In the genomic region with DNA sequence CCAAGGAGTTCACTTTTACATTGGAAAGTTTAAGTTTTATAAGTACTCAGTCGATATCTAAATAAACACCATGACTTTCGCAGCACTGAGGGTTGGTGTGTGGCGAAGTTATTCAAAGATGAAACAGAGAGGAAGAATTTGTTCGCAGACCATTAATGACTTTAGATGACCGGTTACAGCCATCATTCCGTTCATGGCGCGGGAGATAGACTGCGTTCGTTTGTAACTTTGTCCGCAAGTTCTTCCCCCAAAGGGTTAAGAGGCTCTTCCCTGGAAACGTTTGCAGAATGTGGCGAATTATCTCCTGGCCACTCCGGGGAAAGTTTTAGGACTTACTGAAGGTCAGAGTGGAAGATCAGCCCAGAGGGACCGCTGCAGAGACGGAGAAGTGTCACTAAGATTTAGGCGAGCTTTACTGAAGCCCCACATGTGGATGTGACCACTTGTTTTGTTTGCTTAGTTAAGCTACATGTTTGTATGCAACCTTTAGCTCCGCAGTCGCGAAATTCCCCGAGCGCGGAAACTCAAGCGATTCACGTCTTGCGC, we compare ENCODE assay signal across 10 cellular contexts. TPM values are rescaled to one million over a fixed set of nuclear protein-coding genes. Genes with fewer than 3 reads are reported as not detected.
DNase-seq lines count a peak whose midpoint lies in the region; ATAC-seq and TF ChIP-seq lines count a peak whose summit lies in the region.
"Had no signal": no experiment of that assay in that cellular context is flagged by ENCODE, and none has a peak within 500 bp of the region (broad histone marks: within the 10 kb centered on the region; RNA-seq: fewer than 3 reads in every experiment).

No MANE protein-coding gene starts in this region.

- CTCF ChIA-PET in PC-3 (lab: Charles Lee) = interaction anchor here (0.6 to 2.0 kb wide), 4 partner anchors 16 to 235 kb away, joined by 3 to 16 read pairs (median 8); no protein-coding TSS in a partner anchor

- H3K4me2 ChIP-seq in PC-3 (ENCODE audit: low read length) (peak overlapping the region; percentile 92), neural progenitor cell (peak overlapping the region; percentile 84)

- H3K4me3 Mint-ChIP-seq in neural progenitor cell = peak overlapping the region; percentile 81
- H3K4me3 Mint-ChIP-seq: activated naive CD8-positive, alpha-beta T cell treated with anti-CD3 and anti-CD28 coated beads, Interleukin-2, amount 50 U/mL, for 24 hours had no signal

- intact Hi-C loops in PC-3 (cut with micrococcal nuclease) (loop anchor here (1.0 to 10.0 kb wide), 6 partner anchors 14 to 496 kb away; a partner anchor contains a TSS), esophagus muscularis mucosa (cut with DNase I) (loop anchor here (1.0 to 5.0 kb wide), 3 partner anchors 153 to 368 kb away; no protein-coding TSS in a partner anchor), adrenal gland (cut with DNase I) (loop anchor here in 1 of 2 donors (5.0 kb wide), 1 partner anchor 233 kb away; no protein-coding TSS in a partner anchor)

- H3K36me3 ChIP-seq in PC-3 (ENCODE audit: low read depth, low read length) (no peaks in the 10 kb centered on the region), esophagus muscularis mucosa (no peaks in the 10 kb centered on the region), neural progenitor cell (no peaks in the 10 kb centered on the region), adrenal gland (replicated peaks in 1 of 2) (no peaks in the 10 kb centered on the region)
- H3K36me3 ChIP-seq: lower lobe of right lung had no signal

- TF ChIP-seq POLR2A in esophagus muscularis mucosa (IDR thresholded peaks at IDR 0.05; ENCODE audit: low read depth) = no peak
- TF ChIP-seq POLR2A in adrenal gland (IDR thresholded peaks at IDR 0.05) = no peak

- H3F3A ChIP-seq in PC-3 (ENCODE audit: low read length, unreplicated experiment) (no peaks in the 10 kb centered on the region), neural progenitor cell (ENCODE audit: low read depth) (peaks cover 28% of the 10 kb centered on the region)

- ATAC-seq in PC-3 = no peak
- ATAC-seq: activated naive CD8-positive, alpha-beta T cell treated with anti-CD3 and anti-CD28 coated beads, Interleukin-2, amount 50 U/mL, for 24 hours had no signal

- peak overlapping the region; percentile 68 for H3K4me3 ChIP-seq in PC-3 (ENCODE audit: low read length)
- peak overlapping the region; percentile 40 to 54 (median 42) for H3K4me3 ChIP-seq in esophagus muscularis mucosa
- H3K4me3 ChIP-seq in neural progenitor cell = peak overlapping the region; percentile 44
- peak overlapping the region in 1 of 4 donors; percentile 36 for H3K4me3 ChIP-seq in adrenal gland
- H3K4me3 ChIP-seq: lower lobe of right lung had no signal

- peaks cover 14% of the 10 kb centered on the region for H3K79me2 ChIP-seq in PC-3 (ENCODE audit: low read length)
- H3K79me2 ChIP-seq in neural progenitor cell (ENCODE audit: low read depth) = no peaks in the 10 kb centered on the region

- peaks cover 9% of the 10 kb centered on the region; the same call in 1 of the 2 replicates for H4K20me1 ChIP-seq in PC-3 (ENCODE audit: low read length)
- H4K20me1 ChIP-seq in neural progenitor cell (ENCODE audit: low read depth) = peaks cover 41% of the 10 kb centered on the region

- TF ChIP-seq CTCF in PC-3 (conservative IDR thresholded peaks at IDR 0.05; ENCODE audit: low read depth, low read length) (no peak), esophagus muscularis mucosa (IDR thresholded peaks at IDR 0.05) (no peak), neural progenitor cell (IDR thresholded peaks at IDR 0.05) (no peak), adrenal gland (IDR thresholded peaks at IDR 0.05) (no peak)

- H3K9me3 Mint-ChIP-seq in neural progenitor cell = peaks cover 2% of the 10 kb centered on the region

- TF ChIP-seq EP300 in esophagus muscularis mucosa (IDR thresholded peaks at IDR 0.05) = no peak

- DNase-seq in EH (ENCODE audit: low read depth) (peak; percentile 31), PC-3 (no peak), esophagus muscularis mucosa (ENCODE audit: extremely low spot score) (no peak), neural progenitor cell (ENCODE audit: low spot score) (peak; percentile 46), cerebellum (ENCODE audit: low spot score) (no peak), adrenal gland (no peak), midbrain (lab: John Stamatoyannopoulos, UW) (no peak)
- no peak for DNase-seq in stimulated activated CD4-positive, alpha-beta T cell treated with anti-CD3 and anti-CD28 coated beads, Interleukin-1b, Interleukin-23, amount 100 ng/mL, for 48 hours

- H3K4me1 ChIP-seq in PC-3 (ENCODE audit: insufficient read depth, low read length) (peaks cover 7% of the 10 kb centered on the region), esophagus muscularis mucosa (peaks cover 16 to 36% (median 33%) of the 10 kb centered on the region in 4 donors), neural progenitor cell (peaks cover 6% of the 10 kb centered on the region), adrenal gland (replicated peaks in 1 of 2) (peaks cover 0 to 18% of the 10 kb centered on the region in 2 donors)

- POLR2A ChIA-PET in PC-3 (lab: Charles Lee; ENCODE audit: unreplicated experiment) = interaction anchor here (0.6 kb wide), 1 partner anchor 169 kb away, joined by 3 read pairs; no protein-coding TSS in a partner anchor

- H3K27me3 Mint-ChIP-seq in neural progenitor cell (ENCODE audit: insufficient read depth, low read depth) = peaks cover 60% of the 10 kb centered on the region

- 12% methylated on average over 26 of the region's 26 CpGs for WGBS in esophagus muscularis mucosa
- WGBS in adrenal gland, 4 donors = 14 to 19% (median 16%) methylated on average over 23 to 26 of the region's 26 CpGs

- H3K27ac ChIP-seq in PC-3 (ENCODE audit: low read length) (no peak overlapping the region), esophagus muscularis mucosa (replicated peaks in 1 of 4) (no peak overlapping the region), neural progenitor cell (no peak overlapping the region), adrenal gland (no peak overlapping the region)
- H3K27ac ChIP-seq: lower lobe of right lung had no signal

- H3K27ac Mint-ChIP-seq in neural progenitor cell = no peak overlapping the region
- H3K27ac Mint-ChIP-seq: activated naive CD8-positive, alpha-beta T cell treated with anti-CD3 and anti-CD28 coated beads, Interleukin-2, amount 50 U/mL, for 24 hours had no signal

- peaks cover 2% of the 10 kb centered on the region for H3K36me3 Mint-ChIP-seq in neural progenitor cell

- no peaks in the 10 kb centered on the region for H3K27me3 ChIP-seq in PC-3 (ENCODE audit: low read length)
- peaks cover 4 to 72% (median 42%) of the 10 kb centered on the region in 4 donors for H3K27me3 ChIP-seq in esophagus muscularis mucosa
- H3K27me3 ChIP-seq in neural progenitor cell = peaks cover 83% of the 10 kb centered on the region
- H3K27me3 ChIP-seq in adrenal gland = peaks cover 70% of the 10 kb centered on the region

- H3K9me2 ChIP-seq in PC-3 (replicated peaks; ENCODE audit: low read length) = no peaks in the 10 kb centered on the region

- H2AFZ ChIP-seq in PC-3 (ENCODE audit: low read length) = peak overlapping the region; percentile 95
- no peak overlapping the region for H2AFZ ChIP-seq in neural progenitor cell (replicated peaks)

- H3K9me3 ChIP-seq in PC-3 (ENCODE audit: low read length) (no peaks in the 10 kb centered on the region), esophagus muscularis mucosa (no peaks in the 10 kb centered on the region), neural progenitor cell (ENCODE audit: low read depth) (no peaks in the 10 kb centered on the region), adrenal gland (replicated peaks in 1 of 3) (no peaks in the 10 kb centered on the region)
- H3K9me3 ChIP-seq: lower lobe of right lung had no signal

- peaks cover 19% of the 10 kb centered on the region for H3K4me1 Mint-ChIP-seq in neural progenitor cell

- no TSS peak for BruUV-seq in PC-3 (replicated peaks; lab: Mats Ljungman, UMichigan)

- H3K9ac ChIP-seq in PC-3 (ENCODE audit: low read length) = peak overlapping the region; percentile 64; the same call in 1 of the 2 replicates
- H3K9ac ChIP-seq in neural progenitor cell = no peak overlapping the region

RNA-seq across cellular contexts. Expression of a gene that starts 2.2 kb away (rescaled TPM):
- 10.3 and 12.8 TPM in 2 replicates for total RNA-seq in PC-3 (2014; rRNA removed)
- 10 to 100 TPM in 3 of 4 donors, 1 to 10 TPM in 1; 5.0 to 23.4 (median 13.6) TPM for total RNA-seq in esophagus muscularis mucosa
- total RNA-seq in neural progenitor cell (ENCODE audit: low replicate concordance) = 0.12 TPM in 1 of 2 replicates, not detected in the other
- total RNA-seq in cerebellum = 1.1 TPM
- 1 to 10 TPM; 1.1 to 6.5 (median 2.8) TPM for total RNA-seq in adrenal gland
- 1 to 10 TPM; 1.2 to 4.5 (median 1.9) TPM for polyA plus RNA-seq in adrenal gland

RNA-seq across cellular contexts. Expression of a gene that starts 47.5 kb away (rescaled TPM):
- total RNA-seq in PC-3 (2014; rRNA removed) = 249 and 291 TPM in 2 replicates
- 100 to 1,000 TPM; 455 to 574 (median 539) TPM for total RNA-seq in esophagus muscularis mucosa
- total RNA-seq in neural progenitor cell (ENCODE audit: low replicate concordance) = 519 and 885 TPM in 2 replicates
- total RNA-seq in cerebellum = 194 TPM
- 100 to 1,000 TPM; 424 to 634 (median 509) TPM for total RNA-seq in adrenal gland
- polyA plus RNA-seq in adrenal gland = 100 to 1,000 TPM; 426 to 852 (median 519) TPM

Comparison
In these comparisons a context has a peak if more than half of its experiments do, and no peak if none do; other contexts are left out.
1. DNase-seq: peak in EH (single experiment) and neural progenitor cell (single experiment); none in PC-3 (single experiment), esophagus muscularis mucosa (single experiment), cerebellum (single experiment), adrenal gland (0 of 7), stimulated activated CD4-positive, alpha-beta T cell treated with anti-CD3 and anti-CD28 coated beads, Interleukin-1b, Interleukin-23, amount 100 ng/mL, for 48 hours (single experiment) and midbrain (single experiment).